Comparison of ENCODE assay signal across 1 cellular context in the genomic region with DNA sequence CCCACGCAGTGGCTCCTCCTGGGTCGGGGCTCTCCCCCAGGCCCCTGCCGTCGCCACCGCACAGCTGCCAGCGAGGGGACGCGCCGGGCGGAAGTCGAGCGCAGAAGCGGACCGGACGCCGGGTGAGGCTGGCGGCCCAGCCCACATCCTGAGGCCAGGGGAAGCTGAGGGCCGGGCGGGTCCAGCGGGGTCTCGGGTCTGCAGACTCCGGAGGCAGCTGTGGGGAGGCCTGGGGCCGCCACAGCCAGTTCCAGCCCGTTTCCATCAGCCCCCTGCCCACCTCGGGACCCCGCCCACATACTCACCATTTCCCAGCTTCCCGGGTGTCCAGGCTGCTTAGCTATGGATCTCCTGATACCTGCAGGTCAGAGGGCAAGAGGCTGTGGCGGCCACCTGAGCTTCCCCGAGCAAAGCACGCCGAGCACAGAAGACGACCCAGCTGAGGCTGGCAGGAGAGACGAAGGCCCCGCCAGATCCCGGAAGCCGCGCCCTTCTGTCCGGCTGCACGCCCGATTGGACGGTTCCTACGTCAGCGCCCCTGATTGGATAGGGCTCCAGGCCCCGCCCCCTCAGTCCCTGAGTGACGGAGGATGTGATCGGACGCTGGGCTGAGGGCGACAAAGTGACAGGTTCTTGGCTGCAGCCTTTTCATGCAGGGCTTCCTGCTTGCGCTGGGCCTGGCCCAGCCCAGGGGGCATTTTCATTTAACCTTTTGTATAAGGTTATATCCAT.
TF ChIP-seq lines count a peak whose summit lies in the region.

No MANE protein-coding gene starts in this region.

TF ChIP-seq in HepG2, 621 proteins besides CTCF, POLR2A, EP300 and RAD21 (continued from another document and continues in another):
- 0 out of 2 replicates have a peak, but pooled peaks have one; percentile 65 for TF ChIP-seq ZNF33A (CRISPR knock-in tag; IDR thresholded peaks at IDR 0.05; ENCODE audit: borderline replicate concordance)
- peak; percentile 30; the same call in 1 of the 2 replicates for TF ChIP-seq ZNF788 (CRISPR knock-in tag; IDR thresholded peaks at IDR 0.05; ENCODE audit: borderline replicate concordance)
- no peak for TF ChIP-seq ZFP36L2 (CRISPR knock-in tag; IDR thresholded peaks at IDR 0.05)
- TF ChIP-seq SALL1 (CRISPR knock-in tag; IDR thresholded peaks at IDR 0.05): peak; percentile 81
- TF ChIP-seq ZSCAN31 (CRISPR knock-in tag; IDR thresholded peaks at IDR 0.05; ENCODE audit: low read depth): peak; percentile 64; the same call in 1 of the 2 replicates
- peak; percentile 88 for TF ChIP-seq MEIS1 (CRISPR knock-in tag; IDR thresholded peaks at IDR 0.05; ENCODE audit: borderline replicate concordance)
- TF ChIP-seq NFIB (CRISPR knock-in tag; IDR thresholded peaks at IDR 0.05; ENCODE audit: borderline replicate concordance): no peak
- TF ChIP-seq, protein P1, sequence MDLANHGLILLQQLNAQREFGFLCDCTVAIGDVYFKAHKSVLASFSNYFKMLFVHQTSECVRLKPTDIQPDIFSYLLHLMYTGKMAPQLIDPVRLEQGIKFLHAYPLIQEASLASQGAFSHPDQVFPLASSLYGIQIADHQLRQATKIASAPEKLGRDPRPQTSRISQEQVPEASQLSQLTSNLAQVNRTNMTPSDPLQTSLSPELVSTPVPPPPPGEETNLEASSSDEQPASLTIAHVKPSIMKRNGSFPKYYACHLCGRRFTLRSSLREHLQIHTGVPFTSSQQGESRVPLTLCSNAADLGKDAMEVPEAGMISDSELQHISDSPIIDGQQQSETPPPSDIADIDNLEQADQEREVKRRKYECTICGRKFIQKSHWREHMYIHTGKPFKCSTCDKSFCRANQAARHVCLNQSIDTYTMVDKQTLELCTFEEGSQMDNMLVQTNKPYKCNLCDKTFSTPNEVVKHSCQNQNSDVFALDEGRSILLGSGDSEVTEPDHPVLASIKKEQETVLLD (CRISPR knock-in tag; IDR thresholded peaks at IDR 0.05; ENCODE audit: low read depth): no peak
- TF ChIP-seq RFX3 (CRISPR knock-in tag; IDR thresholded peaks at IDR 0.05): no peak
- TF ChIP-seq, protein P2, sequence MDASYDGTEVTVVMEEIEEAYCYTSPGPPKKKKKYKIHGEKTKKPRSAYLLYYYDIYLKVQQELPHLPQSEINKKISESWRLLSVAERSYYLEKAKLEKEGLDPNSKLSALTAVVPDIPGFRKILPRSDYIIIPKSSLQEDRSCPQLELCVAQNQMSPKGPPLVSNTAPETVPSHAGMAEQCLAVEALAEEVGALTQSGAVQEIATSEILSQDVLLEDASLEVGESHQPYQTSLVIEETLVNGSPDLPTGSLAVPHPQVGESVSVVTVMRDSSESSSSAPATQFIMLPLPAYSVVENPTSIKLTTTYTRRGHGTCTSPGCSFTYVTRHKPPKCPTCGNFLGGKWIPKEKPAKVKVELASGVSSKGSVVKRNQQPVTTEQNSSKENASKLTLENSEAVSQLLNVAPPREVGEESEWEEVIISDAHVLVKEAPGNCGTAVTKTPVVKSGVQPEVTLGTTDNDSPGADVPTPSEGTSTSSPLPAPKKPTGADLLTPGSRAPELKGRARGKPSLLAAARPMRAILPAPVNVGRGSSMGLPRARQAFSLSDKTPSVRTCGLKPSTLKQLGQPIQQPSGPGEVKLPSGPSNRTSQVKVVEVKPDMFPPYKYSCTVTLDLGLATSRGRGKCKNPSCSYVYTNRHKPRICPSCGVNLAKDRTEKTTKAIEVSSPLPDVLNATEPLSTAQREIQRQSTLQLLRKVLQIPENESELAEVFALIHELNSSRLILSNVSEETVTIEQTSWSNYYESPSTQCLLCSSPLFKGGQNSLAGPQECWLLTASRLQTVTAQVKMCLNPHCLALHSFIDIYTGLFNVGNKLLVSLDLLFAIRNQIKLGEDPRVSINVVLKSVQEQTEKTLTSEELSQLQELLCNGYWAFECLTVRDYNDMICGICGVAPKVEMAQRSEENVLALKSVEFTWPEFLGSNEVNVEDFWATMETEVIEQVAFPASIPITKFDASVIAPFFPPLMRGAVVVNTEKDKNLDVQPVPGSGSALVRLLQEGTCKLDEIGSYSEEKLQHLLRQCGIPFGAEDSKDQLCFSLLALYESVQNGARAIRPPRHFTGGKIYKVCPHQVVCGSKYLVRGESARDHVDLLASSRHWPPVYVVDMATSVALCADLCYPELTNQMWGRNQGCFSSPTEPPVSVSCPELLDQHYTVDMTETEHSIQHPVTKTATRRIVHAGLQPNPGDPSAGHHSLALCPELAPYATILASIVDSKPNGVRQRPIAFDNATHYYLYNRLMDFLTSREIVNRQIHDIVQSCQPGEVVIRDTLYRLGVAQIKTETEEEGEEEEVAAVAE (CRISPR knock-in tag; IDR thresholded peaks at IDR 0.05; ENCODE audit: borderline replicate concordance): peak; percentile 98
- TF ChIP-seq ZNF713 (CRISPR knock-in tag; IDR thresholded peaks at IDR 0.05): no peak
- TF ChIP-seq ZNF605 (CRISPR knock-in tag; IDR thresholded peaks at IDR 0.05): peak; percentile 86
- TF ChIP-seq, protein P3, sequence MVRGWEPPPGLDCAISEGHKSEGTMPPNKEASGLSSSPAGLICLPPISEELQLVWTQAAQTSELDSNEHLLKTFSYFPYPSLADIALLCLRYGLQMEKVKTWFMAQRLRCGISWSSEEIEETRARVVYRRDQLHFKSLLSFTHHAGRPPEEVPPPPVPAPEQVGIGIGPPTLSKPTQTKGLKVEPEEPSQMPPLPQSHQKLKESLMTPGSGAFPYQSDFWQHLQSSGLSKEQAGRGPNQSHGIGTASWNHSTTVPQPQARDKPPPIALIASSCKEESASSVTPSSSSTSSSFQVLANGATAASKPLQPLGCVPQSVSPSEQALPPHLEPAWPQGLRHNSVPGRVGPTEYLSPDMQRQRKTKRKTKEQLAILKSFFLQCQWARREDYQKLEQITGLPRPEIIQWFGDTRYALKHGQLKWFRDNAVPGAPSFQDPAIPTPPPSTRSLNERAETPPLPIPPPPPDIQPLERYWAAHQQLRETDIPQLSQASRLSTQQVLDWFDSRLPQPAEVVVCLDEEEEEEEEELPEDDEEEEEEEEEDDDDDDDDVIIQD (CRISPR knock-in tag; IDR thresholded peaks at IDR 0.05; ENCODE audit: low read depth): peak; percentile 55; the same call in 1 of the 2 replicates
- TF ChIP-seq, protein P4, sequence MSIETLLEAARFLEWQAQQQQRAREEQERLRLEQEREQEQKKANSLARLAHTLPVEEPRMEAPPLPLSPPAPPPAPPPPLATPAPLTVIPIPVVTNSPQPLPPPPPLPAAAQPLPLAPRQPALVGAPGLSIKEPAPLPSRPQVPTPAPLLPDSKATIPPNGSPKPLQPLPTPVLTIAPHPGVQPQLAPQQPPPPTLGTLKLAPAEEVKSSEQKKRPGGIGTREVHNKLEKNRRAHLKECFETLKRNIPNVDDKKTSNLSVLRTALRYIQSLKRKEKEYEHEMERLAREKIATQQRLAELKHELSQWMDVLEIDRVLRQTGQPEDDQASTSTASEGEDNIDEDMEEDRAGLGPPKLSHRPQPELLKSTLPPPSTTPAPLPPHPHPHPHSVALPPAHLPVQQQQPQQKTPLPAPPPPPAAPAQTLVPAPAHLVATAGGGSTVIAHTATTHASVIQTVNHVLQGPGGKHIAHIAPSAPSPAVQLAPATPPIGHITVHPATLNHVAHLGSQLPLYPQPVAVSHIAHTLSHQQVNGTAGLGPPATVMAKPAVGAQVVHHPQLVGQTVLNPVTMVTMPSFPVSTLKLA (IDR thresholded peaks at IDR 0.05): 0 out of 2 replicates have a peak, but pooled peaks have one; percentile 10
- TF ChIP-seq TBP (CRISPR knock-in tag; IDR thresholded peaks at IDR 0.05): no peak
- TF ChIP-seq NFYB (CRISPR knock-in tag; IDR thresholded peaks at IDR 0.05): peak; percentile 89
- 0 out of 2 replicates have a peak, but pooled peaks have one; percentile 57 for TF ChIP-seq HOXA9 (CRISPR knock-in tag; IDR thresholded peaks at IDR 0.05; ENCODE audit: borderline replicate concordance)
- TF ChIP-seq, protein P5, sequence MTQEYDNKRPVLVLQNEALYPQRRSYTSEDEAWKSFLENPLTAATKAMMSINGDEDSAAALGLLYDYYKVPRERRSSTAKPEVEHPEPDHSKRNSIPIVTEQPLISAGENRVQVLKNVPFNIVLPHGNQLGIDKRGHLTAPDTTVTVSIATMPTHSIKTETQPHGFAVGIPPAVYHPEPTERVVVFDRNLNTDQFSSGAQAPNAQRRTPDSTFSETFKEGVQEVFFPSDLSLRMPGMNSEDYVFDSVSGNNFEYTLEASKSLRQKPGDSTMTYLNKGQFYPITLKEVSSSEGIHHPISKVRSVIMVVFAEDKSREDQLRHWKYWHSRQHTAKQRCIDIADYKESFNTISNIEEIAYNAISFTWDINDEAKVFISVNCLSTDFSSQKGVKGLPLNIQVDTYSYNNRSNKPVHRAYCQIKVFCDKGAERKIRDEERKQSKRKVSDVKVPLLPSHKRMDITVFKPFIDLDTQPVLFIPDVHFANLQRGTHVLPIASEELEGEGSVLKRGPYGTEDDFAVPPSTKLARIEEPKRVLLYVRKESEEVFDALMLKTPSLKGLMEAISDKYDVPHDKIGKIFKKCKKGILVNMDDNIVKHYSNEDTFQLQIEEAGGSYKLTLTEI (CRISPR knock-in tag; conservative IDR thresholded peaks at IDR 0.05): no peak
- no peak for TF ChIP-seq ARNT2 (CRISPR knock-in tag; IDR thresholded peaks at IDR 0.05; ENCODE audit: low read depth)
- peak; percentile 68 for TF ChIP-seq ATF7-NPFF (CRISPR knock-in tag; IDR thresholded peaks at IDR 0.05; ENCODE audit: low read depth)
- 0 out of 2 replicates have a peak, but pooled peaks have one; percentile 22 for TF ChIP-seq ZNF766 (CRISPR knock-in tag; IDR thresholded peaks at IDR 0.05; ENCODE audit: borderline replicate concordance)
- no peak for TF ChIP-seq FOXK2 (IDR thresholded peaks at IDR 0.05)
- TF ChIP-seq SP4 (CRISPR knock-in tag; IDR thresholded peaks at IDR 0.05): peak; percentile 86
- TF ChIP-seq MAZ (IDR thresholded peaks at IDR 0.05; ENCODE audit: borderline replicate concordance, low read depth, low read length): 0 out of 2 replicates have a peak, but pooled peaks have one; percentile 29
- TF ChIP-seq MAZ (CRISPR knock-in tag; IDR thresholded peaks at IDR 0.05; ENCODE audit: low read depth): peak; percentile 56; the same call in 1 of the 2 replicates
- TF ChIP-seq, protein P6, sequence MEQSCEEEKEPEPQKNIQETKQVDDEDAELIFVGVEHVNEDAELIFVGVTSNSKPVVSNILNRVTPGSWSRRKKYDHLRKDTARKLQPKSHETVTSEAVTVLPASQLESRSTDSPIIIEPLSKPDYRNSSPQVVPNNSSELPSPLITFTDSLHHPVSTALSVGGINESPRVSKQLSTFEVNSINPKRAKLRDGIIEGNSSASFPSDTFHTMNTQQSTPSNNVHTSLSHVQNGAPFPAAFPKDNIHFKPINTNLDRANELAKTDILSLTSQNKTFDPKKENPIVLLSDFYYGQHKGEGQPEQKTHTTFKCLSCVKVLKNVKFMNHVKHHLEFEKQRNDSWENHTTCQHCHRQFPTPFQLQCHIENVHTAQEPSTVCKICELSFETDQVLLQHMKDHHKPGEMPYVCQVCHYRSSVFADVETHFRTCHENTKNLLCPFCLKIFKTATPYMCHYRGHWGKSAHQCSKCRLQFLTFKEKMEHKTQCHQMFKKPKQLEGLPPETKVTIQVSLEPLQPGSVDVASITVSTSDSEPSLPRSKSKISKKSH (CRISPR knock-in tag; IDR thresholded peaks at IDR 0.05; ENCODE audit: borderline replicate concordance): peak; percentile 49; the same call in 1 of the 2 replicates
- 0 out of 2 replicates have a peak, but pooled peaks have one; percentile 20 for TF ChIP-seq ZNF232 (CRISPR knock-in tag; IDR thresholded peaks at IDR 0.05; ENCODE audit: borderline replicate concordance)
- TF ChIP-seq, protein P7, sequence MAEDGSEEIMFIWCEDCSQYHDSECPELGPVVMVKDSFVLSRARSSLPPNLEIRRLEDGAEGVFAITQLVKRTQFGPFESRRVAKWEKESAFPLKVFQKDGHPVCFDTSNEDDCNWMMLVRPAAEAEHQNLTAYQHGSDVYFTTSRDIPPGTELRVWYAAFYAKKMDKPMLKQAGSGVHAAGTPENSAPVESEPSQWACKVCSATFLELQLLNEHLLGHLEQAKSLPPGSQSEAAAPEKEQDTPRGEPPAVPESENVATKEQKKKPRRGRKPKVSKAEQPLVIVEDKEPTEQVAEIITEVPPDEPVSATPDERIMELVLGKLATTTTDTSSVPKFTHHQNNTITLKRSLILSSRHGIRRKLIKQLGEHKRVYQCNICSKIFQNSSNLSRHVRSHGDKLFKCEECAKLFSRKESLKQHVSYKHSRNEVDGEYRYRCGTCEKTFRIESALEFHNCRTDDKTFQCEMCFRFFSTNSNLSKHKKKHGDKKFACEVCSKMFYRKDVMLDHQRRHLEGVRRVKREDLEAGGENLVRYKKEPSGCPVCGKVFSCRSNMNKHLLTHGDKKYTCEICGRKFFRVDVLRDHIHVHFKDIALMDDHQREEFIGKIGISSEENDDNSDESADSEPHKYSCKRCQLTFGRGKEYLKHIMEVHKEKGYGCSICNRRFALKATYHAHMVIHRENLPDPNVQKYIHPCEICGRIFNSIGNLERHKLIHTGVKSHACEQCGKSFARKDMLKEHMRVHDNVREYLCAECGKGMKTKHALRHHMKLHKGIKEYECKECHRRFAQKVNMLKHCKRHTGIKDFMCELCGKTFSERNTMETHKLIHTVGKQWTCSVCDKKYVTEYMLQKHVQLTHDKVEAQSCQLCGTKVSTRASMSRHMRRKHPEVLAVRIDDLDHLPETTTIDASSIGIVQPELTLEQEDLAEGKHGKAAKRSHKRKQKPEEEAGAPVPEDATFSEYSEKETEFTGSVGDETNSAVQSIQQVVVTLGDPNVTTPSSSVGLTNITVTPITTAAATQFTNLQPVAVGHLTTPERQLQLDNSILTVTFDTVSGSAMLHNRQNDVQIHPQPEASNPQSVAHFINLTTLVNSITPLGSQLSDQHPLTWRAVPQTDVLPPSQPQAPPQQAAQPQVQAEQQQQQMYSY (CRISPR knock-in tag; IDR thresholded peaks at IDR 0.05): no peak
- TF ChIP-seq, protein P8, sequence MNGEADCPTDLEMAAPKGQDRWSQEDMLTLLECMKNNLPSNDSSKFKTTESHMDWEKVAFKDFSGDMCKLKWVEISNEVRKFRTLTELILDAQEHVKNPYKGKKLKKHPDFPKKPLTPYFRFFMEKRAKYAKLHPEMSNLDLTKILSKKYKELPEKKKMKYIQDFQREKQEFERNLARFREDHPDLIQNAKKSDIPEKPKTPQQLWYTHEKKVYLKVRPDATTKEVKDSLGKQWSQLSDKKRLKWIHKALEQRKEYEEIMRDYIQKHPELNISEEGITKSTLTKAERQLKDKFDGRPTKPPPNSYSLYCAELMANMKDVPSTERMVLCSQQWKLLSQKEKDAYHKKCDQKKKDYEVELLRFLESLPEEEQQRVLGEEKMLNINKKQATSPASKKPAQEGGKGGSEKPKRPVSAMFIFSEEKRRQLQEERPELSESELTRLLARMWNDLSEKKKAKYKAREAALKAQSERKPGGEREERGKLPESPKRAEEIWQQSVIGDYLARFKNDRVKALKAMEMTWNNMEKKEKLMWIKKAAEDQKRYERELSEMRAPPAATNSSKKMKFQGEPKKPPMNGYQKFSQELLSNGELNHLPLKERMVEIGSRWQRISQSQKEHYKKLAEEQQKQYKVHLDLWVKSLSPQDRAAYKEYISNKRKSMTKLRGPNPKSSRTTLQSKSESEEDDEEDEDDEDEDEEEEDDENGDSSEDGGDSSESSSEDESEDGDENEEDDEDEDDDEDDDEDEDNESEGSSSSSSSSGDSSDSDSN (CRISPR knock-in tag; IDR thresholded peaks at IDR 0.05): peak; percentile 90
- peak; percentile 97 for TF ChIP-seq SIN3A (IDR thresholded peaks at IDR 0.05; ENCODE audit: borderline replicate concordance, low read depth, low read length)
- TF ChIP-seq HNRNPK (IDR thresholded peaks at IDR 0.05; ENCODE audit: low read depth, low read length, poor library complexity, severe bottlenecking): peak; percentile 38
- peak; percentile 72; the same call in 1 of the 2 replicates for TF ChIP-seq MEIS2 (CRISPR knock-in tag; IDR thresholded peaks at IDR 0.05)
- TF ChIP-seq ZNF619 (CRISPR knock-in tag; IDR thresholded peaks at IDR 0.05): no peak
- TF ChIP-seq, protein P9, sequence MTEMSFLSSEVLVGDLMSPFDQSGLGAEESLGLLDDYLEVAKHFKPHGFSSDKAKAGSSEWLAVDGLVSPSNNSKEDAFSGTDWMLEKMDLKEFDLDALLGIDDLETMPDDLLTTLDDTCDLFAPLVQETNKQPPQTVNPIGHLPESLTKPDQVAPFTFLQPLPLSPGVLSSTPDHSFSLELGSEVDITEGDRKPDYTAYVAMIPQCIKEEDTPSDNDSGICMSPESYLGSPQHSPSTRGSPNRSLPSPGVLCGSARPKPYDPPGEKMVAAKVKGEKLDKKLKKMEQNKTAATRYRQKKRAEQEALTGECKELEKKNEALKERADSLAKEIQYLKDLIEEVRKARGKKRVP (CRISPR knock-in tag; IDR thresholded peaks at IDR 0.05): no peak
